ENCODE assay signal across 11 cellular contexts in the genomic region with DNA sequence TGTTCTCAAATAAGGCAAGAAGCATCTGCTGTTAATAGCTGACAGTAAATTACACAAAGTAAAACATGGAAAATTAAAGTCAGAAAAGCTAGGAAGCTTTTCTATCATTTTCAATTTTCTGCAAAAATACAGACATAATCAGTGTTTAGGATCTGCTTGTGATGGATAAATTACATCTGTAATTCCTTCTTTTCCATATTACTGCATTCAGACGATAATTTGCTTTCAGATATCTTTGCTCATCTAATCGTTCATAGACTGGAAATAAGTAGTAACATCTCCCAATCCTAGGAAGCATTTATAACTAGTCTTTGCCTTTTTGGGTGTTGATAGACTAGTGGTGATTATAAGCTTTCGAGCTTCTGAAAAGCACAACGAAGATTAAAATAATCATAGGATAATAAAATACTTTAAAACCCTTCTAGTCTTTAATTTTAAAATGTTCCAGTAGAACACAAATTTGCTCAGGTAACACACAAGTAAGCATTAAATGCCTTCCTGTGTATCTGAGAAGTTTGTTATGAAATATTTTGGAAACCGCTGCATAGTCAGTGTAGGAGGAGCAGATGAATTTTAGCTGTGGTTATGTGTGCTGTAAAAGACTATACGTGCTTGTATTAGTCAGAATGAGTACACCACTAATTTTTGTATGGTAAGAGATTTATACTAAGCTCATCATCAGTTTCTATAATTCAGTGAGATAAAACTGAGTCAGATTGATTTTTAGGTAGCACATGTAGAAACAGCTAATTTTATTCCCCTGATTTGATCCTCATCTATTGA. TPM values are rescaled to one million over a fixed set of nuclear protein-coding genes. Genes with fewer than 3 reads are reported as not detected.
DNase-seq lines count a peak whose midpoint lies in the region; ATAC-seq, FAIRE-seq and TF ChIP-seq lines count a peak whose summit lies in the region.
"Had no signal": no experiment of that assay in that cellular context is flagged by ENCODE, and none has a peak within 500 bp of the region (broad histone marks: within the 10 kb centered on the region; RNA-seq: fewer than 3 reads in every experiment).

No MANE protein-coding gene starts in this region.

- H3K4me1 ChIP-seq in left ventricle myocardium inferior (peaks cover 79% of the 10 kb centered on the region), vagina (peaks cover 62% of the 10 kb centered on the region)

- intact Hi-C loops in left ventricle myocardium inferior (cut with micrococcal nuclease) (no loop called here), Right ventricle myocardium superior (cut with DNase I) (no loop called here), vagina (cut with DNase I) (no loop called here)

- no peaks in the 10 kb centered on the region for H3K9me3 Mint-ChIP-seq in activated naive CD8-positive, alpha-beta T cell treated with anti-CD3 and anti-CD28 coated beads for 36 hours
- H3K9me3 Mint-ChIP-seq: dendritic cell treated with granulocyte-macrophage colony-stimulating factor and Interleukin-4, amounts not matched to agents 40 ng/mL and 50 ng/mL, for 4 days had no signal

- no peak for FAIRE-seq in HTR-8/SVneo (lab: Jason Lieb, UNC)

- H3K4me1 Mint-ChIP-seq in activated naive CD8-positive, alpha-beta T cell treated with anti-CD3 and anti-CD28 coated beads for 36 hours: peaks cover 71% of the 10 kb centered on the region

- no peak for TF ChIP-seq POLR2A in vagina (IDR thresholded peaks at IDR 0.05)

- no peaks in the 10 kb centered on the region for H3K9me3 ChIP-seq in left ventricle myocardium inferior (replicated peaks)
- no peaks in the 10 kb centered on the region for H3K9me3 ChIP-seq in vagina

- H3K27ac ChIP-seq in left ventricle myocardium inferior (replicated peaks): peak overlapping the region; percentile 87
- peak overlapping the region; percentile 73 for H3K27ac ChIP-seq in vagina

- TF ChIP-seq CTCF in left ventricle myocardium inferior (IDR thresholded peaks at IDR 0.05; ENCODE audit: borderline replicate concordance): no peak
- TF ChIP-seq CTCF in vagina (IDR thresholded peaks at IDR 0.05): no peak

- no peak overlapping the region for H3K4me3 Mint-ChIP-seq in activated naive CD8-positive, alpha-beta T cell treated with anti-CD3 and anti-CD28 coated beads for 36 hours
- H3K4me3 Mint-ChIP-seq: dendritic cell treated with granulocyte-macrophage colony-stimulating factor and Interleukin-4, amounts not matched to agents 40 ng/mL and 50 ng/mL, for 4 days had no signal

- no peak overlapping the region for H3K4me3 ChIP-seq in left ventricle myocardium inferior
- no peak overlapping the region for H3K4me3 ChIP-seq in vagina

- H3K27me3 Mint-ChIP-seq in activated naive CD8-positive, alpha-beta T cell treated with anti-CD3 and anti-CD28 coated beads for 36 hours: no peaks in the 10 kb centered on the region
- H3K27me3 Mint-ChIP-seq: dendritic cell treated with granulocyte-macrophage colony-stimulating factor and Interleukin-4, amounts not matched to agents 40 ng/mL and 50 ng/mL, for 4 days had no signal

- H3K27ac Mint-ChIP-seq in activated naive CD8-positive, alpha-beta T cell treated with anti-CD3 and anti-CD28 coated beads for 36 hours: peak overlapping the region; percentile 82
- H3K27ac Mint-ChIP-seq: dendritic cell treated with granulocyte-macrophage colony-stimulating factor and Interleukin-4, amounts not matched to agents 40 ng/mL and 50 ng/mL, for 4 days had no signal

- ATAC-seq in Right ventricle myocardium superior (ENCODE audit: poor library complexity) (no peak), left lobe of liver (peak; percentile 9), HG03378 (IDR thresholded peaks at IDR 0.05; ENCODE audit: unreplicated experiment) (no peak)

- peaks cover 37% of the 10 kb centered on the region for H3K36me3 Mint-ChIP-seq in activated naive CD8-positive, alpha-beta T cell treated with anti-CD3 and anti-CD28 coated beads for 36 hours

- no peak for DNase-seq in left ventricle myocardium inferior
- no peak for DNase-seq in Right ventricle myocardium superior
- no peak for DNase-seq in activated naive CD8-positive, alpha-beta T cell treated with anti-CD3 and anti-CD28 coated beads for 36 hours
- DNase-seq in left lobe of liver (ENCODE audit: low spot score): no peak
- DNase-seq in vagina (ENCODE audit: extremely low spot score in 2 of 2): no peak
- no peak for DNase-seq in T1000 (lab: John Stamatoyannopoulos, UW)
- DNase-seq in HTR-8/SVneo (ENCODE audit: insufficient read length, low spot score): no peak
- DNase-seq: stimulated activated naive CD4-positive, alpha-beta T cell treated with Interleukin-2 at 50 U/mL for 16 hours; SW 1271 had no signal

- H3K27me3 ChIP-seq in left ventricle myocardium inferior (ENCODE audit: low read depth) (no peaks in the 10 kb centered on the region), vagina (no peaks in the 10 kb centered on the region)

- peaks cover 7% of the 10 kb centered on the region for H3K36me3 ChIP-seq in left ventricle myocardium inferior
- H3K36me3 ChIP-seq in vagina: no peaks in the 10 kb centered on the region

RNA-seq across cellular contexts. Expression of gene MBNL1, which starts 41.0 kb away (rescaled TPM):
- total RNA-seq in left ventricle myocardium inferior (172 TPM), Right ventricle myocardium superior (182 TPM), left lobe of liver (48.4 TPM), vagina (311 TPM)
- total RNA-seq in activated naive CD8-positive, alpha-beta T cell treated with anti-CD3 and anti-CD28 coated beads for 36 hours: 100 to 1,000 TPM; 385 to 392 TPM
